Comparison of ENCODE assay signal across 14 cellular contexts in genomic region chr2:118103963-118104942, GRCh38. TPM values are rescaled to one million over a fixed set of nuclear protein-coding genes. Genes with fewer than 3 reads are reported as not detected.
DNase-seq lines count a peak whose midpoint lies in the region; ATAC-seq and TF ChIP-seq lines count a peak whose summit lies in the region.
"Had no signal": no experiment of that assay in that cellular context is flagged by ENCODE, and none has a peak within 500 bp of the region (broad histone marks: within the 10 kb centered on the region; RNA-seq: fewer than 3 reads in every experiment).

No MANE protein-coding gene starts in this region.

- no peaks in the 10 kb centered on the region for H3K9me3 Mint-ChIP-seq in activated CD8-positive, alpha-beta memory T cell treated with anti-CD3 and anti-CD28 coated beads, Interleukin-2, amount 10 ng/mL, durations not matched to agents 7 days and 5 days (ENCODE audit: low read depth)
- H3K9me3 Mint-ChIP-seq in GM23338, result no peaks in the 10 kb centered on the region
- H3K9me3 Mint-ChIP-seq in stimulated activated memory B cell treated with anti-CD40 and anti-IgM and Interleukin-4, amounts not matched to agents 10 μg/mL and 1 μg/mL and 100 μg/mL, for 72 hours, result no peaks in the 10 kb centered on the region
- H3K9me3 Mint-ChIP-seq: type B pancreatic cell had no signal

- CTCF ChIA-PET in activated CD8-positive, alpha-beta memory T cell treated with anti-CD3 and anti-CD28 coated beads, Interleukin-2, amount 10 ng/mL, durations not matched to agents 7 days and 5 days (lab: Charles Lee), result interaction anchor here (1.1 kb wide), 1 partner anchor 15 kb away, joined by 4 read pairs; the partner anchor contains the start of gene INSIG2

- H3K36me3 ChIP-seq in GM23338 (ENCODE audit: insufficient read depth), result no peaks in the 10 kb centered on the region; the same call in 1 of the 2 replicates

- no peaks in the 10 kb centered on the region for H3K27me3 ChIP-seq in GM23338 (ENCODE audit: insufficient read depth)

- H3K4me2 ChIP-seq in GM23338, result no peak overlapping the region

- no peak overlapping the region for H3K4me3 Mint-ChIP-seq in activated CD8-positive, alpha-beta memory T cell treated with anti-CD3 and anti-CD28 coated beads, Interleukin-2, amount 10 ng/mL, durations not matched to agents 7 days and 5 days
- H3K4me3 Mint-ChIP-seq in GM23338 (no peak overlapping the region), T-helper 17 cell (no peak overlapping the region)
- peak overlapping the region; percentile 27 for H3K4me3 Mint-ChIP-seq in stimulated activated memory B cell treated with anti-CD40 and anti-IgM and Interleukin-4, amounts not matched to agents 10 μg/mL and 1 μg/mL and 100 μg/mL, for 72 hours
- H3K4me3 Mint-ChIP-seq: type B pancreatic cell had no signal

- no peak overlapping the region for H3K27ac ChIP-seq in GM23338 (ENCODE audit: low read depth)

- peak overlapping the region; percentile 2 for H3K27ac Mint-ChIP-seq in activated CD8-positive, alpha-beta memory T cell treated with anti-CD3 and anti-CD28 coated beads, Interleukin-2, amount 10 ng/mL, durations not matched to agents 7 days and 5 days
- H3K27ac Mint-ChIP-seq in GM23338 (peak overlapping the region; percentile 47; the same call in 1 of the 2 replicates), T-helper 17 cell (no peak overlapping the region)
- H3K27ac Mint-ChIP-seq in stimulated activated memory B cell treated with anti-CD40 and anti-IgM and Interleukin-4, amounts not matched to agents 10 μg/mL and 1 μg/mL and 100 μg/mL, for 72 hours, result peak overlapping the region; percentile 36
- H3K27ac Mint-ChIP-seq: type B pancreatic cell had no signal

- no peaks in the 10 kb centered on the region for H3K9me2 ChIP-seq in GM23338 (ENCODE audit: insufficient read depth)

- H4K20me1 ChIP-seq in GM23338 (replicated peaks; ENCODE audit: insufficient read depth), result no peaks in the 10 kb centered on the region

- DNase-seq in activated CD8-positive, alpha-beta memory T cell treated with anti-CD3 and anti-CD28 coated beads, Interleukin-2, amount 10 ng/mL, durations not matched to agents 7 days and 5 days, result no peak
- no peak for DNase-seq in activated CD8-positive, alpha-beta memory T cell treated with anti-CD3 and anti-CD28 coated beads for 24 hours
- no peak for DNase-seq in GM23338 (ENCODE audit: low spot score)
- DNase-seq in T-helper 17 cell, result no peak
- DNase-seq in HPDE6-E6E7 (ENCODE audit: extremely low spot score), result no peak
- no peak for DNase-seq in NCI-H510A treated with DMSO at 0.1 percent for 48 hours (lab: John Stamatoyannopoulos, UW)
- DNase-seq: activated CD4-positive, alpha-beta T cell treated with anti-CD3 and anti-CD28 coated beads, Interleukin-2, amount 50 U/mL, for 48 hours; foreskin fibroblast; mucosa of descending colon; RPMI8226; stimulated activated CD4-positive, alpha-beta T cell treated with anti-CD3 and anti-CD28 coated beads, Interleukin-12 subunit alpha, Interleukin-12 subunit beta, amount 100 ng/mL, for 4 hours had no signal

- H2AFZ ChIP-seq in GM23338, result no peak overlapping the region

- no peak for TF ChIP-seq CTCF in GM23338 (conservative IDR thresholded peaks at IDR 0.05; ENCODE audit: low read depth in 2 of 2)

- H3K4me3 ChIP-seq in GM23338, result no peak overlapping the region
- H3K4me3 ChIP-seq: mucosa of descending colon had no signal

- H3F3A ChIP-seq in GM23338 (replicated peaks; ENCODE audit: low read depth), result no peaks in the 10 kb centered on the region

- H3K9me3 ChIP-seq in T-helper 17 cell (ENCODE audit: control insufficient read depth, low read length, poor library complexity, severe bottlenecking), result no peaks in the 10 kb centered on the region
- H3K9me3 ChIP-seq: mucosa of descending colon had no signal

- H3K4me1 Mint-ChIP-seq in activated CD8-positive, alpha-beta memory T cell treated with anti-CD3 and anti-CD28 coated beads, Interleukin-2, amount 10 ng/mL, durations not matched to agents 7 days and 5 days, result peaks cover 25% of the 10 kb centered on the region
- H3K4me1 Mint-ChIP-seq in GM23338 (peaks cover 6% of the 10 kb centered on the region; the same call in 2 of the 3 replicates), T-helper 17 cell (peaks cover 10% of the 10 kb centered on the region)
- H3K4me1 Mint-ChIP-seq in stimulated activated memory B cell treated with anti-CD40 and anti-IgM and Interleukin-4, amounts not matched to agents 10 μg/mL and 1 μg/mL and 100 μg/mL, for 72 hours, result peaks cover 10% of the 10 kb centered on the region

- H3K4me1 ChIP-seq in GM23338 (ENCODE audit: insufficient read depth), result peaks cover 13% of the 10 kb centered on the region; the same call in 1 of the 2 replicates

- no peaks in the 10 kb centered on the region for H3K79me2 ChIP-seq in GM23338 (replicated peaks; ENCODE audit: insufficient read depth)

- peak; percentile 51 for ATAC-seq in activated CD8-positive, alpha-beta memory T cell treated with anti-CD3 and anti-CD28 coated beads, Interleukin-2, amount 10 ng/mL, durations not matched to agents 7 days and 5 days
- ATAC-seq in GM23338 (no peak), HG03439 (IDR thresholded peaks at IDR 0.05; ENCODE audit: unreplicated experiment) (peak; percentile 93), T-helper 17 cell (no peak)
- peak; percentile 91 for ATAC-seq in stimulated activated memory B cell treated with anti-CD40 and anti-IgM and Interleukin-4, amounts not matched to agents 10 μg/mL and 1 μg/mL and 100 μg/mL, for 72 hours
- ATAC-seq: mucosa of descending colon had no signal

- H3K27me3 Mint-ChIP-seq in activated CD8-positive, alpha-beta memory T cell treated with anti-CD3 and anti-CD28 coated beads, Interleukin-2, amount 10 ng/mL, durations not matched to agents 7 days and 5 days, result no peaks in the 10 kb centered on the region
- H3K27me3 Mint-ChIP-seq in GM23338 (ENCODE audit: insufficient read depth, low read depth, poor library complexity) (no peaks in the 10 kb centered on the region), T-helper 17 cell (no peaks in the 10 kb centered on the region)
- no peaks in the 10 kb centered on the region for H3K27me3 Mint-ChIP-seq in stimulated activated memory B cell treated with anti-CD40 and anti-IgM and Interleukin-4, amounts not matched to agents 10 μg/mL and 1 μg/mL and 100 μg/mL, for 72 hours
- H3K27me3 Mint-ChIP-seq: type B pancreatic cell had no signal

- peaks cover 67% of the 10 kb centered on the region for H3K36me3 Mint-ChIP-seq in activated CD8-positive, alpha-beta memory T cell treated with anti-CD3 and anti-CD28 coated beads, Interleukin-2, amount 10 ng/mL, durations not matched to agents 7 days and 5 days
- H3K36me3 Mint-ChIP-seq in GM23338 (ENCODE audit: low read depth), result no peaks in the 10 kb centered on the region
- peaks cover 61% of the 10 kb centered on the region for H3K36me3 Mint-ChIP-seq in stimulated activated memory B cell treated with anti-CD40 and anti-IgM and Interleukin-4, amounts not matched to agents 10 μg/mL and 1 μg/mL and 100 μg/mL, for 72 hours
- H3K36me3 Mint-ChIP-seq in T-helper 17 cell (ENCODE audit: low read depth), result peaks cover 9% of the 10 kb centered on the region

TF ChIP-seq in GM23338, 12 proteins besides CTCF, POLR2A, EP300 and RAD21 (continues in another document):
- TF ChIP-seq NANOG (IDR thresholded peaks at IDR 0.05; ENCODE audit: borderline replicate concordance) (no peak), EZH2phosphoT487 (IDR thresholded peaks at IDR 0.05; ENCODE audit: unreplicated experiment) (no peak), CREB1 (CRISPR knock-in tag; IDR thresholded peaks at IDR 0.05; ENCODE audit: low read depth) (no peak), EZH2 (IDR thresholded peaks at IDR 0.05; ENCODE audit: low read depth, unreplicated experiment) (no peak)

RNA-seq across cellular contexts. Expression of gene INSIG2, which starts 16.0 kb away (rescaled TPM):
- total RNA-seq in activated CD8-positive, alpha-beta memory T cell treated with anti-CD3 and anti-CD28 coated beads, Interleukin-2, amount 10 ng/mL, durations not matched to agents 7 days and 5 days, result 10 to 100 TPM; 21.7 to 22.2 TPM
- 8.1 and 10.1 TPM in 2 replicates for total RNA-seq in GM23338 (2014; rRNA removed; shearing (Covaris generic))
- polyA plus RNA-seq in GM23338 (2016; fragmentation: Nextera tagmentation; extraction: Ambion mirVana), result 11.0 and 15.1 TPM in 2 replicates
- total RNA-seq in T-helper 17 cell, result 10 to 100 TPM in 1 of 2 donors, 1 to 10 TPM in 1; 9.6 to 15.3 TPM

Comparison
In these comparisons a context has a peak if more than half of its experiments do, and no peak if none do; other contexts are left out.
1. ATAC-seq: peak in activated CD8-positive, alpha-beta memory T cell treated with anti-CD3 and anti-CD28 coated beads, Interleukin-2, amount 10 ng/mL, durations not matched to agents 7 days and 5 days (single experiment), HG03439 (single experiment) and stimulated activated memory B cell treated with anti-CD40 and anti-IgM and Interleukin-4, amounts not matched to agents 10 μg/mL and 1 μg/mL and 100 μg/mL, for 72 hours (single experiment); none in GM23338 (single experiment) and T-helper 17 cell (single experiment).